1 cellular context compared by ENCODE assay signal in the genomic region with DNA sequence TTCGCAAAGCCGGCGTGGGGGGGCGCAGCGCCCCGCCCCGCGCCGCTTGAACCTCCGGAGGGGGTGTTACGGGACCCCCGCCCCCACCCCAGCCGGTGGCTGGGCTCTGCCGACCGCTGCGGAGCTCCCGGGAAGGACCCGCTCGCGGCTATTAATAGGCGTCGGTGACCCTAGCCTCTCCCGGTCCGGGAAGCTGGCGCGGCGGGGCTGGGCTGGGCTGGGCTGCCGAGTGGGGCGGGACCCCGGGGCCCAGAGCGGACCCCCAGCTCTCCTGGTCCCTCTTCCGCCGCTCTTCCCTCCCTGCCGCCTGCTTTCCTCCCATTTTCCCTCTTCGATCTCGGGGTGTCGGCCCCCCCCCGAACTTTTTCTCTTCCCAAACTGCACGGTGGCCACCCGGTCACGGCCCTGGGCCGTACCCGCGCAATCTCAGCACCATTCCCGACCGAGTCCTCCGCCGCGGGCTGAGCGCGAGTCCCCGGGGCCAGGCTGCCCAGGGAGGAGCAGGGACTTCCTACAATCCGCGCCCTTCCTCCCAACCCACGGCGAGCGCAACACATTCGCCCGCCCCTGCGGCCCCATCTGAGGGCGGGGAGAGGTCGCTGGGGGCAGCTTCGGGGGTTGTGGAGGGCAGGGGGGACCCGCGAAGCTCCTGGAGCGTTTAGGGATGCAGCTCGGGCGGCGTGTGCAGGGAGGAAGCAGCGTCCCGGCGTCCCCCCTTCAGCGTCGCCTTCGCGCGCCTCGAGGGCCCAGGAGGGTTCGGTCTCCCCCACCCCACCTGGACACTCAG.
TF ChIP-seq lines count a peak whose summit lies in the region.

No MANE protein-coding gene starts in this region.

TF ChIP-seq in HEK293, 187 proteins besides CTCF, POLR2A, EP300 and RAD21 (continued from another document):
- TF ChIP-seq, protein P1, sequence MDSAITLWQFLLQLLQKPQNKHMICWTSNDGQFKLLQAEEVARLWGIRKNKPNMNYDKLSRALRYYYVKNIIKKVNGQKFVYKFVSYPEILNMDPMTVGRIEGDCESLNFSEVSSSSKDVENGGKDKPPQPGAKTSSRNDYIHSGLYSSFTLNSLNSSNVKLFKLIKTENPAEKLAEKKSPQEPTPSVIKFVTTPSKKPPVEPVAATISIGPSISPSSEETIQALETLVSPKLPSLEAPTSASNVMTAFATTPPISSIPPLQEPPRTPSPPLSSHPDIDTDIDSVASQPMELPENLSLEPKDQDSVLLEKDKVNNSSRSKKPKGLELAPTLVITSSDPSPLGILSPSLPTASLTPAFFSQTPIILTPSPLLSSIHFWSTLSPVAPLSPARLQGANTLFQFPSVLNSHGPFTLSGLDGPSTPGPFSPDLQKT (IDR thresholded peaks at IDR 0.05; ENCODE audit: borderline replicate concordance, low read depth, low read length): no peak
- 0 out of 2 replicates have a peak, but pooled peaks have one; percentile 10 for TF ChIP-seq BCL11A (tag by site-specific recombination; IDR thresholded peaks at IDR 0.05; ENCODE audit: low read depth)
- TF ChIP-seq, protein P2, sequence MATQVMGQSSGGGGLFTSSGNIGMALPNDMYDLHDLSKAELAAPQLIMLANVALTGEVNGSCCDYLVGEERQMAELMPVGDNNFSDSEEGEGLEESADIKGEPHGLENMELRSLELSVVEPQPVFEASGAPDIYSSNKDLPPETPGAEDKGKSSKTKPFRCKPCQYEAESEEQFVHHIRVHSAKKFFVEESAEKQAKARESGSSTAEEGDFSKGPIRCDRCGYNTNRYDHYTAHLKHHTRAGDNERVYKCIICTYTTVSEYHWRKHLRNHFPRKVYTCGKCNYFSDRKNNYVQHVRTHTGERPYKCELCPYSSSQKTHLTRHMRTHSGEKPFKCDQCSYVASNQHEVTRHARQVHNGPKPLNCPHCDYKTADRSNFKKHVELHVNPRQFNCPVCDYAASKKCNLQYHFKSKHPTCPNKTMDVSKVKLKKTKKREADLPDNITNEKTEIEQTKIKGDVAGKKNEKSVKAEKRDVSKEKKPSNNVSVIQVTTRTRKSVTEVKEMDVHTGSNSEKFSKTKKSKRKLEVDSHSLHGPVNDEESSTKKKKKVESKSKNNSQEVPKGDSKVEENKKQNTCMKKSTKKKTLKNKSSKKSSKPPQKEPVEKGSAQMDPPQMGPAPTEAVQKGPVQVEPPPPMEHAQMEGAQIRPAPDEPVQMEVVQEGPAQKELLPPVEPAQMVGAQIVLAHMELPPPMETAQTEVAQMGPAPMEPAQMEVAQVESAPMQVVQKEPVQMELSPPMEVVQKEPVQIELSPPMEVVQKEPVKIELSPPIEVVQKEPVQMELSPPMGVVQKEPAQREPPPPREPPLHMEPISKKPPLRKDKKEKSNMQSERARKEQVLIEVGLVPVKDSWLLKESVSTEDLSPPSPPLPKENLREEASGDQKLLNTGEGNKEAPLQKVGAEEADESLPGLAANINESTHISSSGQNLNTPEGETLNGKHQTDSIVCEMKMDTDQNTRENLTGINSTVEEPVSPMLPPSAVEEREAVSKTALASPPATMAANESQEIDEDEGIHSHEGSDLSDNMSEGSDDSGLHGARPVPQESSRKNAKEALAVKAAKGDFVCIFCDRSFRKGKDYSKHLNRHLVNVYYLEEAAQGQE (tag by site-specific recombination; IDR thresholded peaks at IDR 0.05): no peak
- no peak for TF ChIP-seq ZNF223 (tag by site-specific recombination; IDR thresholded peaks at IDR 0.05)
- no peak for TF ChIP-seq ZNF133 (tag by site-specific recombination; IDR thresholded peaks at IDR 0.05)
- TF ChIP-seq ZNF311 (tag by site-specific recombination; IDR thresholded peaks at IDR 0.05; ENCODE audit: borderline replicate concordance): no peak
- TF ChIP-seq, protein P3, sequence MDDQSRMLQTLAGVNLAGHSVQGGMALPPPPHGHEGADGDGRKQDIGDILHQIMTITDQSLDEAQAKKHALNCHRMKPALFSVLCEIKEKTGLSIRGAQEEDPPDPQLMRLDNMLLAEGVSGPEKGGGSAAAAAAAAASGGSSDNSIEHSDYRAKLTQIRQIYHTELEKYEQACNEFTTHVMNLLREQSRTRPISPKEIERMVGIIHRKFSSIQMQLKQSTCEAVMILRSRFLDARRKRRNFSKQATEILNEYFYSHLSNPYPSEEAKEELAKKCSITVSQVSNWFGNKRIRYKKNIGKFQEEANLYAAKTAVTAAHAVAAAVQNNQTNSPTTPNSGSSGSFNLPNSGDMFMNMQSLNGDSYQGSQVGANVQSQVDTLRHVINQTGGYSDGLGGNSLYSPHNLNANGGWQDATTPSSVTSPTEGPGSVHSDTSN (CRISPR knock-in tag; IDR thresholded peaks at IDR 0.05): no peak
- TF ChIP-seq YY2 (tag by site-specific recombination; IDR thresholded peaks at IDR 0.05): no peak
- TF ChIP-seq ZNF175 (tag by site-specific recombination; IDR thresholded peaks at IDR 0.05): no peak
- TF ChIP-seq GLIS2 (tag by site-specific recombination; IDR thresholded peaks at IDR 0.05): peak; percentile 54
- no peak for TF ChIP-seq ZNF10 (tag by site-specific recombination; IDR thresholded peaks at IDR 0.05)
- TF ChIP-seq, protein P4, sequence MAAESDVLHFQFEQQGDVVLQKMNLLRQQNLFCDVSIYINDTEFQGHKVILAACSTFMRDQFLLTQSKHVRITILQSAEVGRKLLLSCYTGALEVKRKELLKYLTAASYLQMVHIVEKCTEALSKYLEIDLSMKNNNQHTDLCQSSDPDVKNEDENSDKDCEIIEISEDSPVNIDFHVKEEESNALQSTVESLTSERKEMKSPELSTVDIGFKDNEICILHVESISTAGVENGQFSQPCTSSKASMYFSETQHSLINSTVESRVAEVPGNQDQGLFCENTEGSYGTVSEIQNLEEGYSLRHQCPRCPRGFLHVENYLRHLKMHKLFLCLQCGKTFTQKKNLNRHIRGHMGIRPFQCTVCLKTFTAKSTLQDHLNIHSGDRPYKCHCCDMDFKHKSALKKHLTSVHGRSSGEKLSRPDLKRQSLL (tag by site-specific recombination; IDR thresholded peaks at IDR 0.05): no peak
- TF ChIP-seq, protein P5, sequence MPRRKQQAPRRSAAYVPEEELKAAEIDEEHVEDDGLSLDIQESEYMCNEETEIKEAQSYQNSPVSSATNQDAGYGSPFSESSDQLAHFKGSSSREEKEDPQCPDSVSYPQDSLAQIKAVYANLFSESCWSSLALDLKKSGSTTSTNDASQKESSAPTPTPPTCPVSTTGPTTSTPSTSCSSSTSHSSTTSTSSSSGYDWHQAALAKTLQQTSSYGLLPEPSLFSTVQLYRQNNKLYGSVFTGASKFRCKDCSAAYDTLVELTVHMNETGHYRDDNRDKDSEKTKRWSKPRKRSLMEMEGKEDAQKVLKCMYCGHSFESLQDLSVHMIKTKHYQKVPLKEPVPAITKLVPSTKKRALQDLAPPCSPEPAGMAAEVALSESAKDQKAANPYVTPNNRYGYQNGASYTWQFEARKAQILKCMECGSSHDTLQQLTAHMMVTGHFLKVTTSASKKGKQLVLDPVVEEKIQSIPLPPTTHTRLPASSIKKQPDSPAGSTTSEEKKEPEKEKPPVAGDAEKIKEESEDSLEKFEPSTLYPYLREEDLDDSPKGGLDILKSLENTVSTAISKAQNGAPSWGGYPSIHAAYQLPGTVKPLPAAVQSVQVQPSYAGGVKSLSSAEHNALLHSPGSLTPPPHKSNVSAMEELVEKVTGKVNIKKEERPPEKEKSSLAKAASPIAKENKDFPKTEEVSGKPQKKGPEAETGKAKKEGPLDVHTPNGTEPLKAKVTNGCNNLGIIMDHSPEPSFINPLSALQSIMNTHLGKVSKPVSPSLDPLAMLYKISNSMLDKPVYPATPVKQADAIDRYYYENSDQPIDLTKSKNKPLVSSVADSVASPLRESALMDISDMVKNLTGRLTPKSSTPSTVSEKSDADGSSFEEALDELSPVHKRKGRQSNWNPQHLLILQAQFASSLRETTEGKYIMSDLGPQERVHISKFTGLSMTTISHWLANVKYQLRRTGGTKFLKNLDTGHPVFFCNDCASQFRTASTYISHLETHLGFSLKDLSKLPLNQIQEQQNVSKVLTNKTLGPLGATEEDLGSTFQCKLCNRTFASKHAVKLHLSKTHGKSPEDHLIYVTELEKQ (tag by site-specific recombination; IDR thresholded peaks at IDR 0.05; ENCODE audit: borderline replicate concordance): no peak
- no peak for TF ChIP-seq HOXC10 (CRISPR knock-in tag; IDR thresholded peaks at IDR 0.05)
- TF ChIP-seq, protein P6, sequence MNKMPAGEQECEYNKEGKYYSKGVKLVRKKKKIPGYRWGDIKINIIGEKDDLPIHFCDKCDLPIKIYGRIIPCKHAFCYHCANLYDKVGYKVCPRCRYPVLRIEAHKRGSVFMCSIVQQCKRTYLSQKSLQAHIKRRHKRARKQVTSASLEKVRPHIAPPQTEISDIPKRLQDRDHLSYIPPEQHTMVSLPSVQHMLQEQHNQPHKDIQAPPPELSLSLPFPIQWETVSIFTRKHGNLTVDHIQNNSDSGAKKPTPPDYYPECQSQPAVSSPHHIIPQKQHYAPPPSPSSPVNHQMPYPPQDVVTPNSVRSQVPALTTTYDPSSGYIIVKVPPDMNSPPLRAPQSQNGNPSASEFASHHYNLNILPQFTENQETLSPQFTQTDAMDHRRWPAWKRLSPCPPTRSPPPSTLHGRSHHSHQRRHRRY (tag by site-specific recombination; IDR thresholded peaks at IDR 0.05): no peak
- 0 out of 2 replicates have a peak, but pooled peaks have one; percentile 37 for TF ChIP-seq EGR2 (tag by site-specific recombination; IDR thresholded peaks at IDR 0.05; ENCODE audit: low read depth)
- TF ChIP-seq ZNF791 (tag by site-specific recombination; IDR thresholded peaks at IDR 0.05): no peak
- TF ChIP-seq ZFP41 (tag by site-specific recombination; IDR thresholded peaks at IDR 0.05; ENCODE audit: borderline replicate concordance): no peak
- TF ChIP-seq ZNF529 (tag by site-specific recombination; IDR thresholded peaks at IDR 0.05; ENCODE audit: insufficient replicate concordance): no peak
- TF ChIP-seq ZNF274 (IDR thresholded peaks at IDR 0.05; ENCODE audit: low read length): no peak
- TF ChIP-seq ZNF274 (tag by site-specific recombination; IDR thresholded peaks at IDR 0.05; ENCODE audit: borderline replicate concordance): no peak
- TF ChIP-seq, protein P7, sequence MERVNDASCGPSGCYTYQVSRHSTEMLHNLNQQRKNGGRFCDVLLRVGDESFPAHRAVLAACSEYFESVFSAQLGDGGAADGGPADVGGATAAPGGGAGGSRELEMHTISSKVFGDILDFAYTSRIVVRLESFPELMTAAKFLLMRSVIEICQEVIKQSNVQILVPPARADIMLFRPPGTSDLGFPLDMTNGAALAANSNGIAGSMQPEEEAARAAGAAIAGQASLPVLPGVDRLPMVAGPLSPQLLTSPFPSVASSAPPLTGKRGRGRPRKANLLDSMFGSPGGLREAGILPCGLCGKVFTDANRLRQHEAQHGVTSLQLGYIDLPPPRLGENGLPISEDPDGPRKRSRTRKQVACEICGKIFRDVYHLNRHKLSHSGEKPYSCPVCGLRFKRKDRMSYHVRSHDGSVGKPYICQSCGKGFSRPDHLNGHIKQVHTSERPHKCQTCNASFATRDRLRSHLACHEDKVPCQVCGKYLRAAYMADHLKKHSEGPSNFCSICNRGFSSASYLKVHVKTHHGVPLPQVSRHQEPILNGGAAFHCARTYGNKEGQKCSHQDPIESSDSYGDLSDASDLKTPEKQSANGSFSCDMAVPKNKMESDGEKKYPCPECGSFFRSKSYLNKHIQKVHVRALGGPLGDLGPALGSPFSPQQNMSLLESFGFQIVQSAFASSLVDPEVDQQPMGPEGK (tag by site-specific recombination; IDR thresholded peaks at IDR 0.05): peak; percentile 81
- no peak for TF ChIP-seq ZNF747 (tag by site-specific recombination; IDR thresholded peaks at IDR 0.05)
- peak; percentile 68 for TF ChIP-seq SP2 (tag by site-specific recombination; IDR thresholded peaks at IDR 0.05)
- TF ChIP-seq ZNF394 (tag by site-specific recombination; IDR thresholded peaks at IDR 0.05; ENCODE audit: borderline replicate concordance): no peak
- TF ChIP-seq, protein P8, sequence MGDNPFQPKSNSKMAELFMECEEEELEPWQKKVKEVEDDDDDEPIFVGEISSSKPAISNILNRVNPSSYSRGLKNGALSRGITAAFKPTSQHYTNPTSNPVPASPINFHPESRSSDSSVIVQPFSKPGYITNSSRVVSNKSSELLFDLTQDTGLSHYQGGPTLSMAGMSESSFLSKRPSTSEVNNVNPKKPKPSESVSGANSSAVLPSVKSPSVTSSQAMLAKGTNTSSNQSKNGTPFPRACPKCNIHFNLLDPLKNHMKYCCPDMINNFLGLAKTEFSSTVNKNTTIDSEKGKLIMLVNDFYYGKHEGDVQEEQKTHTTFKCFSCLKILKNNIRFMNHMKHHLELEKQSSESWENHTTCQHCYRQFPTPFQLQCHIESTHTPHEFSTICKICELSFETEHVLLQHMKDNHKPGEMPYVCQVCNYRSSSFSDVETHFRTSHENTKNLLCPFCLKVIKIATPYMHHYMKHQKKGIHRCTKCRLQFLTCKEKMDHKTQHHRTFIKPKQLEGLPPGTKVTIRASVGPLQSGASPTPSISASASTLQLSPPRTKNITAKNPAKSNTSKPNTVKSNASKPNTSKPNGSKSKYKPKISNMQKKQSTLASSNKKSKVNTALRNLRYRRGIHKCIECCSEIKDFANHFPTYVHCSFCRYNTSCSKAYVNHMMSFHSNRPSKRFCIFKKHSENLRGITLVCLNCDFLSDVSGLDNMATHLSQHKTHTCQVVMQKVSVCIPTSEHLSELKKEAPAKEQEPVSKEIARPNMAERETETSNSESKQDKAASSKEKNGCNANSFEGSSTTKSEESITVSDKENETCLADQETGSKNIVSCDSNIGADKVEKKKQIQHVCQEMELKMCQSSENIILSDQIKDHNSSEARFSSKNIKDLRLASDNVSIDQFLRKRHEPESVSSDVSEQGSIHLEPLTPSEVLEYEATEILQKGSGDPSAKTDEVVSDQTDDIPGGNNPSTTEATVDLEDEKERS (tag by site-specific recombination; IDR thresholded peaks at IDR 0.05): no peak
- no peak for TF ChIP-seq ZNF211 (tag by site-specific recombination; IDR thresholded peaks at IDR 0.05; ENCODE audit: low read depth)
- peak; percentile 44 for TF ChIP-seq ZFHX2 (tag by site-specific recombination; conservative IDR thresholded peaks at IDR 0.05)
